In genomic region chr5:26482817-26483375, GRCh38 we compare ENCODE assay signal across 8 cellular contexts.
A peak's percentile ranks its signal among the peaks of the same experiment; 100 is the strongest.
DNase-seq lines count a peak whose midpoint lies in the region; ATAC-seq and TF ChIP-seq lines count a peak whose summit lies in the region.

No MANE protein-coding gene starts in this region.

- no peaks in the 10 kb centered on the region for H3K4me1 ChIP-seq in liver (ENCODE audit: control insufficient read depth in 4 of 4, insufficient read depth in 4 of 4, low read length in 3 of 4)

- POLR2A ChIA-PET in naive thymus-derived CD8-positive, alpha-beta T cell (lab: Charles Lee): no interaction called here
- POLR2A ChIA-PET in activated CD4-positive, alpha-beta memory T cell treated with anti-CD3 and anti-CD28 coated beads, Interleukin-2, amount 10 ng/mL, durations not matched to agents 7 days and 5 days (lab: Charles Lee): no interaction called here

- DNase-seq in CMK (ENCODE audit: low read depth): peak; percentile 24
- peak; percentile 77 for DNase-seq in HCEC 1CT
- peak; percentile 80 for DNase-seq in NCI-H2196 (lab: John Stamatoyannopoulos, UW; ENCODE audit: unreplicated experiment)
- DNase-seq in astrocyte of the hippocampus (ENCODE audit: low read depth, low spot score): peak; percentile 42
- DNase-seq in naive thymus-derived CD8-positive, alpha-beta T cell: no peak
- DNase-seq in activated CD4-positive, alpha-beta memory T cell treated with anti-CD3 and anti-CD28 coated beads, Interleukin-2, amount 10 ng/mL, durations not matched to agents 7 days and 5 days: no peak
- no peak for DNase-seq in DMS79 treated with DMSO at 0.1 percent for 48 hours (lab: John Stamatoyannopoulos, UW)

- CTCF ChIA-PET in activated CD4-positive, alpha-beta memory T cell treated with anti-CD3 and anti-CD28 coated beads, Interleukin-2, amount 10 ng/mL, durations not matched to agents 7 days and 5 days (lab: Charles Lee): no interaction called here

- H3K4me3 ChIP-seq in liver (ENCODE audit: low read depth in 1 of 3, low read length in 3 of 3): peak overlapping the region; percentile 51 to 72 (median 60)

- H3K4me3 Mint-ChIP-seq in naive thymus-derived CD8-positive, alpha-beta T cell: no peak overlapping the region
- no peak overlapping the region for H3K4me3 Mint-ChIP-seq in activated CD4-positive, alpha-beta memory T cell treated with anti-CD3 and anti-CD28 coated beads, Interleukin-2, amount 10 ng/mL, durations not matched to agents 7 days and 5 days

- ATAC-seq in naive thymus-derived CD8-positive, alpha-beta T cell: no peak

- H3K9me3 ChIP-seq in liver (ENCODE audit: control insufficient read depth in 4 of 4, low read length in 3 of 4): no peaks in the 10 kb centered on the region

- no peaks in the 10 kb centered on the region for H3K36me3 Mint-ChIP-seq in naive thymus-derived CD8-positive, alpha-beta T cell
- no peaks in the 10 kb centered on the region for H3K36me3 Mint-ChIP-seq in activated CD4-positive, alpha-beta memory T cell treated with anti-CD3 and anti-CD28 coated beads, Interleukin-2, amount 10 ng/mL, durations not matched to agents 7 days and 5 days (ENCODE audit: low read depth)

- H3K27me3 Mint-ChIP-seq in naive thymus-derived CD8-positive, alpha-beta T cell: no peaks in the 10 kb centered on the region
- no peaks in the 10 kb centered on the region for H3K27me3 Mint-ChIP-seq in activated CD4-positive, alpha-beta memory T cell treated with anti-CD3 and anti-CD28 coated beads, Interleukin-2, amount 10 ng/mL, durations not matched to agents 7 days and 5 days

- no peaks in the 10 kb centered on the region for H3K4me1 Mint-ChIP-seq in naive thymus-derived CD8-positive, alpha-beta T cell
- no peaks in the 10 kb centered on the region for H3K4me1 Mint-ChIP-seq in activated CD4-positive, alpha-beta memory T cell treated with anti-CD3 and anti-CD28 coated beads, Interleukin-2, amount 10 ng/mL, durations not matched to agents 7 days and 5 days

- H3K27ac Mint-ChIP-seq in naive thymus-derived CD8-positive, alpha-beta T cell: no peak overlapping the region
- H3K27ac Mint-ChIP-seq in activated CD4-positive, alpha-beta memory T cell treated with anti-CD3 and anti-CD28 coated beads, Interleukin-2, amount 10 ng/mL, durations not matched to agents 7 days and 5 days: no peak overlapping the region

- 29% methylated on average over 2 of the region's 2 CpGs for WGBS in liver

- peak; percentile 58 for TF ChIP-seq CTCF in liver (IDR thresholded peaks at IDR 0.05; ENCODE audit: low read depth, low read length, missing input control)

- H3K9ac ChIP-seq in liver (ENCODE audit: low read depth in 1 of 2, low read length in 2 of 2): peak overlapping the region; percentile 87 to 92

- TF ChIP-seq RAD21 in liver (IDR thresholded peaks at IDR 0.05): peak; percentile 79 to 82

- peaks cover 0 to 20% (median 6%) of the 10 kb centered on the region in 9 donors for H3K9me3 Mint-ChIP-seq in naive thymus-derived CD8-positive, alpha-beta T cell
- peaks cover 11% of the 10 kb centered on the region for H3K9me3 Mint-ChIP-seq in activated CD4-positive, alpha-beta memory T cell treated with anti-CD3 and anti-CD28 coated beads, Interleukin-2, amount 10 ng/mL, durations not matched to agents 7 days and 5 days

- peak overlapping the region; percentile 69 to 78 for H3K27ac ChIP-seq in liver (ENCODE audit: low read depth in 1 of 2, low read length in 2 of 2)

- no peaks in the 10 kb centered on the region for H3K27me3 ChIP-seq in liver (ENCODE audit: control insufficient read depth in 4 of 4, insufficient read depth in 4 of 4, low read length in 3 of 4)

- no peaks in the 10 kb centered on the region for H3K36me3 ChIP-seq in liver (ENCODE audit: control insufficient read depth in 4 of 4, insufficient read depth in 3 of 4, low read depth in 1 of 4, low read length in 3 of 4)

TF ChIP-seq in liver, 16 proteins besides CTCF, POLR2A, EP300 and RAD21:
- TF ChIP-seq NR2F2 (IDR thresholded peaks at IDR 0.05) (no peak), GABPA (IDR thresholded peaks at IDR 0.05 in 1 of 2, conservative IDR thresholded peaks at IDR 0.05 in 1 of 2) (no peak), TAF1 (conservative IDR thresholded peaks at IDR 0.05) (no peak), REST (IDR thresholded peaks at IDR 0.05) (no peak), JUND (IDR thresholded peaks at IDR 0.05) (no peak), ZBTB33 (IDR thresholded peaks at IDR 0.05) (no peak)

Comparison
In these comparisons a context has a peak if more than half of its experiments do, and no peak if none do; other contexts are left out.
1. DNase-seq: peak in CMK (single experiment), HCEC 1CT (single experiment), NCI-H2196 (single experiment) and astrocyte of the hippocampus (single experiment); none in naive thymus-derived CD8-positive, alpha-beta T cell (0 of 10), activated CD4-positive, alpha-beta memory T cell treated with anti-CD3 and anti-CD28 coated beads, Interleukin-2, amount 10 ng/mL, durations not matched to agents 7 days and 5 days (single experiment) and DMS79 treated with DMSO at 0.1 percent for 48 hours (single experiment).